9 cellular contexts compared by ENCODE assay signal in the genomic region with DNA sequence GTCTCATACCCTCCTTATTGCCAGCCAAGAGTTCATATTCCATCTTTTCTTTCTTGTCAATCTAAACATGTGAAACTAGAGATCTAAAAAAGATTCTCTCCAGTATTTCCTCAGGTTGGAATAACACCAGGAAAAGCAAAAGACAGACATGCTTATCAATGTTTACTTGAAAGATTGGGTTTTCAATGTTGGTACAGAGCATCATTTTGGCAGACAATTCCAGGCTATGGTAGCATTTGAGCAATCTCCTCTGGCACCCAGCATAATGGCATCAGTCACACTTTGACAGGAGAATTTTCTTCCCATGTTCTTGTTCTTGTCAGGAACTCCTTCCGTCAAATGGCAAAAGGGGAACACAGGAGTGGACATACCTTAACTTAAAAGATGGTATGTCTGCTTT.
"Had no signal": no experiment of that assay in that cellular context is flagged by ENCODE, and none has a peak within 500 bp of the region (broad histone marks: within the 10 kb centered on the region; RNA-seq: fewer than 3 reads in every experiment).

No MANE protein-coding gene starts in this region.

- ATAC-seq: HCT116, K562 had no signal

- H3K9ac ChIP-seq: GM23248 had no signal

- H3K4me3 Mint-ChIP-seq: HFFc6 had no signal

- H3K36me3 ChIP-seq: HAP-1 had no signal

- H3K9me3 ChIP-seq: HAP-1 had no signal

- H3K4me1 ChIP-seq: HAP-1 had no signal

- DNase-seq: GM23248, GOT3, H7, HFFc6, IMR-90 had no signal

- H3K27ac Mint-ChIP-seq: HFFc6 had no signal

- H2AFZ ChIP-seq: GM23248 had no signal

- H3K4me3 ChIP-seq: GM23248, HAP-1, K562 had no signal

- H3K27ac ChIP-seq: GM23248, HL-60 had no signal

- FAIRE-seq: K562 had no signal
